ENCODE assay signal across 20 cellular contexts in the genomic region with DNA sequence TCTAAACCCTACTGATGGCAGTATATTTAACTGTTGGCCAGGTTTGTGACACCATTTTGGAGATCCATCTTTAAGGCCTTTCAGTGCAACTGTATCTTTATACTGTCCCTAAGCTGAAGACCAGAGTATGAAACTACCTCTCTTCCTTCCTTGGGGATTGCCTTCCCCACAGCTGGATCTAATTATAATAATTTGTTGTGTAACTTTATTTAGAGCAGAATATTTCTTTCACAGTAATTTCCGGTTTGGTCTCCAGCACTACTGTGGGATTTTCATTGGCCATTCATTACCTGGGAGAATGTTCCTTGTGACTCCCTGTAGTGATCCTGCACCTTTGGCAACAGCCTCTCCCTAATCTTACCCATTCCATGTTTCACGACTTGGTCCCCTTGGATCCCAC.
"Had no signal": no experiment of that assay in that cellular context is flagged by ENCODE, and none has a peak within 500 bp of the region (broad histone marks: within the 10 kb centered on the region; RNA-seq: fewer than 3 reads in every experiment).

No MANE protein-coding gene starts in this region.

- H3K9me3 Mint-ChIP-seq: activated naive CD8-positive, alpha-beta T cell treated with anti-CD3 and anti-CD28 coated beads, Interleukin-2, amount 50 U/mL, for 24 hours; activated T-cell treated with anti-CD3 and anti-CD28 coated beads, Interleukin-2, amount 50 U/mL, for 24 hours; activated T-helper 2 cell treated with anti-CD3 and anti-CD28 coated beads, Interferon-gamma antibody, Interleukin-2, Interleukin-4, amounts not matched to agents 10 μg/mL and 5 μg/mL and 100 μg/mL, durations not matched to agents 14 hours and 24 hours and 36 hours; central memory CD8-positive, alpha-beta T cell; memory B cell; naive B cell had no signal

- H3K4me1 Mint-ChIP-seq: neural crest cell had no signal

- DNase-seq: activated CD4-positive, alpha-beta T cell treated with anti-CD3 and anti-CD28 coated beads, Interleukin-2, amount 10 ng/mL, durations not matched to agents 24 days and 14 days; activated CD4-positive, CD25-positive, alpha-beta regulatory T cell; activated CD8-positive, alpha-beta T cell treated with anti-CD3 and anti-CD28 coated beads, Interleukin-2, amount 10 ng/mL, durations not matched to agents 7 days and 5 days; activated naive CD4-positive, alpha-beta T cell treated with Interleukin-2 at 50 U/mL for 16 hours; activated naive CD8-positive, alpha-beta T cell treated with anti-CD3 and anti-CD28 coated beads, Interleukin-2, amount 50 U/mL, for 24 hours; activated T-cell treated with anti-CD3 and anti-CD28 coated beads, Interleukin-2, amount 50 U/mL, for 24 hours; aorta; brain microvascular endothelial cell; colonic mucosa; mucosa of descending colon; naive B cell; T1000; transverse colon; uterus had no signal

- ATAC-seq: activated CD8-positive, alpha-beta T cell treated with anti-CD3 and anti-CD28 coated beads, Interleukin-2, amount 10 ng/mL, durations not matched to agents 7 days and 5 days; activated naive CD8-positive, alpha-beta T cell treated with anti-CD3 and anti-CD28 coated beads, Interleukin-2, amount 50 U/mL, for 24 hours; mucosa of descending colon had no signal

- H3K27me3 ChIP-seq: brain microvascular endothelial cell, colonic mucosa, suprapubic skin, transverse colon, uterus had no signal

- H3K27ac ChIP-seq: brain microvascular endothelial cell, colonic mucosa, suprapubic skin, transverse colon, uterus had no signal

- H3K4me3 ChIP-seq: colonic mucosa, mucosa of descending colon, suprapubic skin, transverse colon, uterus had no signal

- H3K36me3 ChIP-seq: brain microvascular endothelial cell, colonic mucosa, suprapubic skin, transverse colon, uterus had no signal

- H3K27ac Mint-ChIP-seq: activated CD4-positive, alpha-beta T cell treated with anti-CD3 and anti-CD28 coated beads, Interleukin-2, amount 10 ng/mL, durations not matched to agents 24 days and 14 days; activated CD8-positive, alpha-beta T cell treated with anti-CD3 and anti-CD28 coated beads, Interleukin-2, amount 10 ng/mL, durations not matched to agents 7 days and 5 days; activated naive CD8-positive, alpha-beta T cell treated with anti-CD3 and anti-CD28 coated beads, Interleukin-2, amount 50 U/mL, for 24 hours; activated T-cell treated with anti-CD3 and anti-CD28 coated beads, Interleukin-2, amount 50 U/mL, for 24 hours; activated T-helper 2 cell treated with anti-CD3 and anti-CD28 coated beads, Interferon-gamma antibody, Interleukin-2, Interleukin-4, amounts not matched to agents 10 μg/mL and 5 μg/mL and 100 μg/mL, durations not matched to agents 14 hours and 24 hours and 36 hours; memory B cell; stimulated activated naive CD8-positive, alpha-beta T cell treated with anti-CD3 and anti-CD28 coated beads, Interleukin-15, Interleukin-2, amounts not matched to agents 100 ng/mL and 50 ng/mL, for 24 hours had no signal

- H3K4me1 ChIP-seq: colonic mucosa, suprapubic skin, transverse colon, uterus had no signal

- H3K27me3 Mint-ChIP-seq: activated CD4-positive, alpha-beta T cell treated with anti-CD3 and anti-CD28 coated beads, Interleukin-2, amount 10 ng/mL, durations not matched to agents 24 days and 14 days; activated naive CD8-positive, alpha-beta T cell treated with anti-CD3 and anti-CD28 coated beads, Interleukin-2, amount 50 U/mL, for 24 hours; activated T-cell treated with anti-CD3 and anti-CD28 coated beads, Interleukin-2, amount 50 U/mL, for 24 hours; central memory CD8-positive, alpha-beta T cell; memory B cell; naive B cell; stimulated activated naive CD8-positive, alpha-beta T cell treated with anti-CD3 and anti-CD28 coated beads, Interleukin-15, Interleukin-2, amounts not matched to agents 100 ng/mL and 50 ng/mL, for 24 hours had no signal

- H3K4me3 Mint-ChIP-seq: activated CD4-positive, alpha-beta T cell treated with anti-CD3 and anti-CD28 coated beads, Interleukin-2, amount 10 ng/mL, durations not matched to agents 24 days and 14 days; activated CD8-positive, alpha-beta T cell treated with anti-CD3 and anti-CD28 coated beads, Interleukin-2, amount 10 ng/mL, durations not matched to agents 7 days and 5 days; activated naive CD8-positive, alpha-beta T cell treated with anti-CD3 and anti-CD28 coated beads, Interleukin-2, amount 50 U/mL, for 24 hours; activated T-cell treated with anti-CD3 and anti-CD28 coated beads, Interleukin-2, amount 50 U/mL, for 24 hours; central memory CD8-positive, alpha-beta T cell; memory B cell; naive B cell; neural crest cell; stimulated activated naive CD8-positive, alpha-beta T cell treated with anti-CD3 and anti-CD28 coated beads, Interleukin-15, Interleukin-2, amounts not matched to agents 100 ng/mL and 50 ng/mL, for 24 hours had no signal

- H3K9me3 ChIP-seq: colonic mucosa, mucosa of descending colon, suprapubic skin, transverse colon, uterus had no signal
